Comparison of ENCODE assay signal across 10 cellular contexts in the genomic region with DNA sequence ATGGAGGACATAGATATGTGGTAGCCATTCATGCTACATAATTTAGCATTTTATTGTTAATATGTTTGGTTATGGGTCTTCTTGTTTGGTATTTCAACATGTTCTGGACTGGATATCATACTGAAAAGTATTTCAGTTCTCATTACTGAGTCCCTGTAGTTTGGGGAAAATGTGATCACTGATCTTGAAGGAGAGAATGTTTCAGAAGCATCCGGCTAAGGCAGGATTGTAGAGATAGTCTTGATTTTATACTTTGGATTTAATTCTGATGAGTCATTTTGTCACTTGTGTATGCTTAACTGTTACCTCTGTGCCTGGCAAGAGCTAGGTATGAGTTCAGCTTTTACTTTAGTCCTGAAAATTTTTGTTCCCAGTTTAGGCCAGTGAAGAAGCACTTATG. TPM values are rescaled to one million over a fixed set of nuclear protein-coding genes. Genes with fewer than 3 reads are reported as not detected.
DNase-seq lines count a peak whose midpoint lies in the region; ATAC-seq, FAIRE-seq and TF ChIP-seq lines count a peak whose summit lies in the region.
"Had no signal": no experiment of that assay in that cellular context is flagged by ENCODE, and none has a peak within 500 bp of the region (broad histone marks: within the 10 kb centered on the region; RNA-seq: fewer than 3 reads in every experiment).

No MANE protein-coding gene starts in this region.

- H3K27me3 Mint-ChIP-seq in activated naive CD8-positive, alpha-beta T cell treated with anti-CD3 and anti-CD28 coated beads, Interleukin-2, amount 10 ng/mL, durations not matched to agents 7 days and 5 days: no peaks in the 10 kb centered on the region

- no peaks in the 10 kb centered on the region for H3K9me3 ChIP-seq in SK-N-SH

- peaks cover 63% of the 10 kb centered on the region for H3F3A ChIP-seq in SK-N-SH (replicated peaks; ENCODE audit: insufficient read depth)

- peaks cover 30 to 32% of the 10 kb centered on the region in 2 experiments for H3K4me1 ChIP-seq in SK-N-SH (ENCODE audit: control insufficient read depth in 1 of 2, insufficient read depth in 2 of 2, low read depth in 1 of 2, low read length in 1 of 2)

- CTCF ChIA-PET in SK-N-SH (lab: Yijun Ruan, JAX): interaction anchor here (1.1 to 4.2 kb wide), 4 partner anchors 10 to 110 kb away, joined by 3 to 33 read pairs (median 22); no protein-coding TSS in a partner anchor

- H3K9me2 ChIP-seq in SK-N-SH: no peaks in the 10 kb centered on the region

- DNase-seq in SK-N-SH: no peak
- DNase-seq in activated naive CD8-positive, alpha-beta T cell treated with anti-CD3 and anti-CD28 coated beads, Interleukin-2, amount 10 ng/mL, durations not matched to agents 7 days and 5 days: no peak
- no peak for DNase-seq in GM19239 (ENCODE audit: insufficient read length, low spot score)
- DNase-seq in NCI-H2107 (lab: John Stamatoyannopoulos, UW): no peak
- DNase-seq: H7 had no signal

- no peak for ATAC-seq in SK-N-SH treated with all-trans-retinoic acid at 6 μM for 48 hours
- no peak for ATAC-seq in activated naive CD8-positive, alpha-beta T cell treated with anti-CD3 and anti-CD28 coated beads, Interleukin-2, amount 10 ng/mL, durations not matched to agents 7 days and 5 days (ENCODE audit: low read depth)
- no peak for ATAC-seq in HG03196 (IDR thresholded peaks at IDR 0.05; ENCODE audit: unreplicated experiment)

- peak overlapping the region; percentile 91; the same call in 1 of the 2 replicates for H3K9ac ChIP-seq in SK-N-SH

- TF ChIP-seq RAD21 in SK-N-SH (IDR thresholded peaks at IDR 0.05; ENCODE audit: low read length): no peak

- no peak for TF ChIP-seq CTCF in SK-N-SH (IDR thresholded peaks at IDR 0.05)

- peak overlapping the region in 1 of 2 experiments; percentile 4; a peak in 1 of 4 replicates for H3K4me3 ChIP-seq in SK-N-SH (ENCODE audit: low read depth in 2 of 2, low read length in 1 of 2)

- H3K9me3 Mint-ChIP-seq in activated naive CD8-positive, alpha-beta T cell treated with anti-CD3 and anti-CD28 coated beads, Interleukin-2, amount 10 ng/mL, durations not matched to agents 7 days and 5 days: no peaks in the 10 kb centered on the region

- H3K4me1 Mint-ChIP-seq in activated naive CD8-positive, alpha-beta T cell treated with anti-CD3 and anti-CD28 coated beads, Interleukin-2, amount 10 ng/mL, durations not matched to agents 7 days and 5 days: peaks cover 73% of the 10 kb centered on the region

- TF ChIP-seq EP300 in SK-N-SH (IDR thresholded peaks at IDR 0.05; ENCODE audit: borderline replicate concordance in 1 of 2, low read depth in 1 of 2, low read length in 1 of 2): no peak

- FAIRE-seq in GM19239 (lab: Jason Lieb, UNC): no peak
- FAIRE-seq: A204.1 had no signal

- H3K36me3 ChIP-seq in SK-N-SH (replicated peaks in 1 of 2; ENCODE audit: control insufficient read depth in 1 of 2, insufficient read depth in 2 of 2, low read length in 1 of 2): peaks cover 7 to 36% of the 10 kb centered on the region in 2 experiments

- POLR2A ChIA-PET in SK-N-SH (lab: Yijun Ruan, JAX): interaction anchor here (0.6 to 0.8 kb wide), 3 partner anchors 14 to 953 kb away, joined by 3 to 6 read pairs (median 4); no protein-coding TSS in a partner anchor
- POLR2A ChIA-PET in activated naive CD8-positive, alpha-beta T cell treated with anti-CD3 and anti-CD28 coated beads, Interleukin-2, amount 10 ng/mL, durations not matched to agents 7 days and 5 days (lab: Charles Lee): interaction anchor here (0.6 to 11.5 kb wide), 7 partner anchors 7 to 96 kb away, joined by 3 to 711 read pairs (median 22); a partner anchor contains a TSS

- WGBS in SK-N-SH (ENCODE audit: low lambda C conversion rate): 19% methylated on average over 1 of the region's 1 CpG

- H3K27ac Mint-ChIP-seq in activated naive CD8-positive, alpha-beta T cell treated with anti-CD3 and anti-CD28 coated beads, Interleukin-2, amount 10 ng/mL, durations not matched to agents 7 days and 5 days: peak overlapping the region; percentile 100

- H2AFZ ChIP-seq in SK-N-SH (ENCODE audit: low read depth): no peak overlapping the region

- peak overlapping the region; percentile 86 for H3K4me2 ChIP-seq in SK-N-SH

- peaks cover 97% of the 10 kb centered on the region for H3K79me2 ChIP-seq in SK-N-SH (ENCODE audit: insufficient read depth)

- H3K27me3 ChIP-seq in SK-N-SH (ENCODE audit: insufficient read depth): no peaks in the 10 kb centered on the region
- H3K27me3 ChIP-seq in layer of hippocampus (ENCODE audit: control insufficient read depth, insufficient read depth, low read length): no peaks in the 10 kb centered on the region

- peaks cover 20% of the 10 kb centered on the region for H4K20me1 ChIP-seq in SK-N-SH (ENCODE audit: insufficient read depth)

- peaks cover 45% of the 10 kb centered on the region for H3K36me3 Mint-ChIP-seq in activated naive CD8-positive, alpha-beta T cell treated with anti-CD3 and anti-CD28 coated beads, Interleukin-2, amount 10 ng/mL, durations not matched to agents 7 days and 5 days

- H3K27ac ChIP-seq in SK-N-SH (ENCODE audit: low read depth in 2 of 2, low read length in 1 of 2) (peak overlapping the region; percentile 98 to 99), layer of hippocampus (ENCODE audit: low read depth, low read length) (peak overlapping the region; percentile 69), temporal lobe (ENCODE audit: low read depth, low read length) (peak overlapping the region; percentile 89)

- peak overlapping the region; percentile 99 for H3K4me3 Mint-ChIP-seq in activated naive CD8-positive, alpha-beta T cell treated with anti-CD3 and anti-CD28 coated beads, Interleukin-2, amount 10 ng/mL, durations not matched to agents 7 days and 5 days

TF ChIP-seq in SK-N-SH, 30 proteins besides CTCF, POLR2A, EP300 and RAD21:
- TF ChIP-seq JUND (IDR thresholded peaks at IDR 0.05) (no peak), FOSL2 (IDR thresholded peaks at IDR 0.05; ENCODE audit: borderline replicate concordance, low read depth) (peak; percentile 10; the same call in 1 of the 2 replicates)

TF ChIP-seq in SK-N-SH treated with all-trans-retinoic acid at 6 μM for 48 hours, 23 proteins besides CTCF, POLR2A, EP300 and RAD21:
- TF ChIP-seq ZFP3 (CRISPR knock-in tag; IDR thresholded peaks at IDR 0.05) (no peak), ZC3H10 (CRISPR knock-in tag; IDR thresholded peaks at IDR 0.05) (no peak), ZNF8 (CRISPR knock-in tag; IDR thresholded peaks at IDR 0.05) (no peak), ESRRG (CRISPR knock-in tag; IDR thresholded peaks at IDR 0.05) (no peak), PPARA (CRISPR knock-in tag; IDR thresholded peaks at IDR 0.05; ENCODE audit: borderline replicate concordance) (no peak), OSR1 (CRISPR knock-in tag; IDR thresholded peaks at IDR 0.05) (no peak), ARNTL (CRISPR knock-in tag; IDR thresholded peaks at IDR 0.05; ENCODE audit: borderline replicate concordance, low read depth) (no peak), CSDC2 (CRISPR knock-in tag; IDR thresholded peaks at IDR 0.05) (no peak), TOX (CRISPR knock-in tag; IDR thresholded peaks at IDR 0.05; ENCODE audit: borderline replicate concordance) (no peak), ZNF70 (CRISPR knock-in tag; IDR thresholded peaks at IDR 0.05) (no peak), RARB (CRISPR knock-in tag; IDR thresholded peaks at IDR 0.05) (no peak), ZNF565 (CRISPR knock-in tag; conservative IDR thresholded peaks at IDR 0.05; ENCODE audit: low read depth) (no peak), BACH2 (CRISPR knock-in tag; IDR thresholded peaks at IDR 0.05; ENCODE audit: borderline replicate concordance) (no peak)
- TF ChIP-seq, protein P1, sequence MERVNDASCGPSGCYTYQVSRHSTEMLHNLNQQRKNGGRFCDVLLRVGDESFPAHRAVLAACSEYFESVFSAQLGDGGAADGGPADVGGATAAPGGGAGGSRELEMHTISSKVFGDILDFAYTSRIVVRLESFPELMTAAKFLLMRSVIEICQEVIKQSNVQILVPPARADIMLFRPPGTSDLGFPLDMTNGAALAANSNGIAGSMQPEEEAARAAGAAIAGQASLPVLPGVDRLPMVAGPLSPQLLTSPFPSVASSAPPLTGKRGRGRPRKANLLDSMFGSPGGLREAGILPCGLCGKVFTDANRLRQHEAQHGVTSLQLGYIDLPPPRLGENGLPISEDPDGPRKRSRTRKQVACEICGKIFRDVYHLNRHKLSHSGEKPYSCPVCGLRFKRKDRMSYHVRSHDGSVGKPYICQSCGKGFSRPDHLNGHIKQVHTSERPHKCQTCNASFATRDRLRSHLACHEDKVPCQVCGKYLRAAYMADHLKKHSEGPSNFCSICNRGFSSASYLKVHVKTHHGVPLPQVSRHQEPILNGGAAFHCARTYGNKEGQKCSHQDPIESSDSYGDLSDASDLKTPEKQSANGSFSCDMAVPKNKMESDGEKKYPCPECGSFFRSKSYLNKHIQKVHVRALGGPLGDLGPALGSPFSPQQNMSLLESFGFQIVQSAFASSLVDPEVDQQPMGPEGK (CRISPR knock-in tag; IDR thresholded peaks at IDR 0.05; ENCODE audit: borderline replicate concordance): no peak
- TF ChIP-seq, protein P2, sequence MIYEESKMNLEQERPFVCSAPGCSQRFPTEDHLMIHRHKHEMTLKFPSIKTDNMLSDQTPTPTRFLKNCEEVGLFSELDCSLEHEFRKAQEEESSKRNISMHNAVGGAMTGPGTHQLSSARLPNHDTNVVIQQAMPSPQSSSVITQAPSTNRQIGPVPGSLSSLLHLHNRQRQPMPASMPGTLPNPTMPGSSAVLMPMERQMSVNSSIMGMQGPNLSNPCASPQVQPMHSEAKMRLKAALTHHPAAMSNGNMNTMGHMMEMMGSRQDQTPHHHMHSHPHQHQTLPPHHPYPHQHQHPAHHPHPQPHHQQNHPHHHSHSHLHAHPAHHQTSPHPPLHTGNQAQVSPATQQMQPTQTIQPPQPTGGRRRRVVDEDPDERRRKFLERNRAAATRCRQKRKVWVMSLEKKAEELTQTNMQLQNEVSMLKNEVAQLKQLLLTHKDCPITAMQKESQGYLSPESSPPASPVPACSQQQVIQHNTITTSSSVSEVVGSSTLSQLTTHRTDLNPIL (CRISPR knock-in tag; IDR thresholded peaks at IDR 0.05; ENCODE audit: low read depth): no peak
TF ChIP-seq in SK-N-SH treated with all-trans-retinoic acid at 6 μM for 48 hours: peak in this region for 0.

RNA-seq across cellular contexts. Expression of a gene that starts 7.1 kb away (rescaled TPM):
- 25.3 and 28.6 TPM in 2 replicates for polyA plus RNA-seq in SK-N-SH (2012; rRNA removed)
- 21.5 and 21.8 TPM in 2 replicates for polyA plus RNA-seq in SK-N-SH (2012; cell fraction: cytosol; rRNA removed)
- 73.6 and 98.5 TPM in 2 replicates for polyA plus RNA-seq in SK-N-SH (2012; cell fraction: nucleus; rRNA removed)
- total RNA-seq in activated naive CD8-positive, alpha-beta T cell treated with anti-CD3 and anti-CD28 coated beads, Interleukin-2, amount 10 ng/mL, durations not matched to agents 7 days and 5 days: 100 to 1,000 TPM; 218 to 236 TPM
- 93.4 TPM for total RNA-seq in temporal lobe
